ENCODE assay signal across 15 cellular contexts in genomic region chr3:156795890-156796451, GRCh38. TPM values are rescaled to one million over a fixed set of nuclear protein-coding genes. Genes with fewer than 3 reads are reported as not detected.
A peak's percentile ranks its signal among the peaks of the same experiment; 100 is the strongest.
DNase-seq lines count a peak whose midpoint lies in the region; ATAC-seq, FAIRE-seq and TF ChIP-seq lines count a peak whose summit lies in the region.
"Had no signal": no experiment of that assay in that cellular context is flagged by ENCODE, and none has a peak within 500 bp of the region (broad histone marks: within the 10 kb centered on the region; RNA-seq: fewer than 3 reads in every experiment).

No MANE protein-coding gene starts in this region.

- H3K27ac Mint-ChIP-seq in activated CD4-positive, alpha-beta memory T cell treated with anti-CD3 and anti-CD28 coated beads for 36 hours = no peak overlapping the region
- H3K27ac Mint-ChIP-seq: activated CD8-positive, alpha-beta memory T cell treated with anti-CD3 and anti-CD28 coated beads, Interleukin-2, amount 10 ng/mL, durations not matched to agents 7 days and 5 days had no signal

- no peak overlapping the region for H3K27ac ChIP-seq in BLaER1
- H3K27ac ChIP-seq in HEK293 (ENCODE audit: extremely low read depth, low read depth, low read length) = no peak overlapping the region
- peak overlapping the region; percentile 45 for H3K27ac ChIP-seq in RWPE2 (ENCODE audit: poor library complexity, severe bottlenecking)
- no peak overlapping the region for H3K27ac ChIP-seq in kidney (ENCODE audit: low read depth in 2 of 2, low read length in 2 of 2)
- H3K27ac ChIP-seq: BLaER1 treated with 17β-estradiol and CSF1 and Interleukin-3, amounts not matched to agents 10 nM and 100 nM had no signal

- peak overlapping the region; percentile 13 for H3K4me2 ChIP-seq in BLaER1

- intact Hi-C loops in kidney (cut with DNase I) = no loop called here
- intact Hi-C loops in activated CD4-positive, alpha-beta memory T cell treated with anti-CD3 and anti-CD28 coated beads for 36 hours (cut with micrococcal nuclease) = no loop called here

- H3K9ac ChIP-seq in BLaER1 (no peak overlapping the region), kidney (ENCODE audit: low read length in 2 of 2) (no peak overlapping the region)
- H3K9ac ChIP-seq: BLaER1 treated with 17β-estradiol and CSF1 and Interleukin-3, amounts not matched to agents 10 nM and 100 nM had no signal

- H3K27me3 ChIP-seq in BLaER1 = no peaks in the 10 kb centered on the region
- no peaks in the 10 kb centered on the region for H3K27me3 ChIP-seq in RWPE2 (ENCODE audit: insufficient read depth, poor library complexity, severe bottlenecking)
- H3K27me3 ChIP-seq: BLaER1 treated with 17β-estradiol and CSF1 and Interleukin-3, amounts not matched to agents 10 nM and 100 nM had no signal

- DNase-seq in RWPE2 (ENCODE audit: low spot score) = no peak
- peak; percentile 7 for DNase-seq in fibroblast of the aortic adventitia (ENCODE audit: low read depth)
- DNase-seq in hypothalamus (lab: John Stamatoyannopoulos, UW) = no peak
- DNase-seq in kidney = no peak
- DNase-seq in SKM-1 (lab: John Stamatoyannopoulos, UW; ENCODE audit: unreplicated experiment) = no peak
- DNase-seq in activated CD4-positive, alpha-beta memory T cell treated with anti-CD3 and anti-CD28 coated beads for 36 hours = no peak
- DNase-seq: activated CD8-positive, alpha-beta memory T cell treated with anti-CD3 and anti-CD28 coated beads, Interleukin-2, amount 10 ng/mL, durations not matched to agents 7 days and 5 days; effector memory CD4-positive, alpha-beta T cell; hippocampal formation; midbrain; NCI-H1436; stimulated activated naive CD4-positive, alpha-beta T cell treated with Interleukin-2 at 50 U/mL for 16 hours had no signal

- TF ChIP-seq CTCF in HEK293 (tag by site-specific recombination; IDR thresholded peaks at IDR 0.05) (no peak), RWPE2 (IDR thresholded peaks at IDR 0.05; ENCODE audit: poor library complexity, severe bottlenecking) (no peak), fibroblast of the aortic adventitia (IDR thresholded peaks at IDR 0.05; ENCODE audit: insufficient read depth, low read length) (no peak), kidney (IDR thresholded peaks at IDR 0.05; ENCODE audit: borderline replicate concordance, extremely low read depth, insufficient read depth) (no peak)

- H3K36me3 ChIP-seq in BLaER1 = no peaks in the 10 kb centered on the region
- no peaks in the 10 kb centered on the region for H3K36me3 ChIP-seq in HEK293 (ENCODE audit: control insufficient read depth in 2 of 2, insufficient read depth in 1 of 2, low read length in 2 of 2)
- no peaks in the 10 kb centered on the region for H3K36me3 ChIP-seq in RWPE2 (ENCODE audit: low read depth)
- H3K36me3 ChIP-seq in kidney (ENCODE audit: control insufficient read depth in 1 of 2, insufficient read depth in 2 of 2, low read length in 2 of 2) = no peaks in the 10 kb centered on the region
- H3K36me3 ChIP-seq: BLaER1 treated with 17β-estradiol and CSF1 and Interleukin-3, amounts not matched to agents 10 nM and 100 nM had no signal

- H3K4me3 ChIP-seq in BLaER1 (no peak overlapping the region), HEK293 (ENCODE audit: low read depth, low read length) (no peak overlapping the region), RWPE2 (ENCODE audit: severe bottlenecking) (no peak overlapping the region), fibroblast of the aortic adventitia (ENCODE audit: low read depth, low read length) (no peak overlapping the region), kidney (ENCODE audit: low read length in 2 of 2) (no peak overlapping the region)
- H3K4me3 ChIP-seq: BLaER1 treated with 17β-estradiol and CSF1 and Interleukin-3, amounts not matched to agents 10 nM and 100 nM had no signal

- no peaks in the 10 kb centered on the region for H4K20me1 ChIP-seq in BLaER1
- H4K20me1 ChIP-seq: BLaER1 treated with 17β-estradiol and CSF1 and Interleukin-3, amounts not matched to agents 10 nM and 100 nM had no signal

- H3K36me3 Mint-ChIP-seq in activated CD4-positive, alpha-beta memory T cell treated with anti-CD3 and anti-CD28 coated beads for 36 hours = peaks cover 16% of the 10 kb centered on the region

- H3K4me1 ChIP-seq in BLaER1 (peaks cover 10% of the 10 kb centered on the region; the same call in 1 of the 2 replicates), HEK293 (ENCODE audit: control insufficient read depth, insufficient read depth, low read length) (no peaks in the 10 kb centered on the region), RWPE2 (ENCODE audit: insufficient read depth, poor library complexity, severe bottlenecking) (peaks cover 12% of the 10 kb centered on the region), kidney (ENCODE audit: control insufficient read depth in 1 of 2, insufficient read depth in 1 of 2, low read depth in 1 of 2, low read length in 2 of 2) (no peaks in the 10 kb centered on the region)

- FAIRE-seq in kidney (lab: Jason Lieb, UNC) = no peak

- peaks cover 17% of the 10 kb centered on the region for H3K9me3 Mint-ChIP-seq in activated CD4-positive, alpha-beta memory T cell treated with anti-CD3 and anti-CD28 coated beads for 36 hours

- no peaks in the 10 kb centered on the region for H3K27me3 Mint-ChIP-seq in activated CD4-positive, alpha-beta memory T cell treated with anti-CD3 and anti-CD28 coated beads for 36 hours
- H3K27me3 Mint-ChIP-seq: activated CD8-positive, alpha-beta memory T cell treated with anti-CD3 and anti-CD28 coated beads, Interleukin-2, amount 10 ng/mL, durations not matched to agents 7 days and 5 days had no signal

- CTCF ChIA-PET in HEK293 (lab: Yijun Ruan, JAX) = interaction anchor here (0.8 to 0.9 kb wide), 2 partner anchors 8 to 30 kb away, joined by 3 to 4 read pairs; no protein-coding TSS in a partner anchor
- CTCF ChIA-PET in activated CD4-positive, alpha-beta memory T cell treated with anti-CD3 and anti-CD28 coated beads for 36 hours (lab: Charles Lee) = no interaction called here

- H3K4me3 Mint-ChIP-seq in activated CD4-positive, alpha-beta memory T cell treated with anti-CD3 and anti-CD28 coated beads for 36 hours = no peak overlapping the region
- H3K4me3 Mint-ChIP-seq: activated CD8-positive, alpha-beta memory T cell treated with anti-CD3 and anti-CD28 coated beads, Interleukin-2, amount 10 ng/mL, durations not matched to agents 7 days and 5 days had no signal

- H3K9me3 ChIP-seq in BLaER1 (no peaks in the 10 kb centered on the region), HEK293 (ENCODE audit: control insufficient read depth, insufficient read depth, low read depth, low read length) (no peaks in the 10 kb centered on the region), RWPE2 (ENCODE audit: severe bottlenecking) (peaks cover 5% of the 10 kb centered on the region), kidney (ENCODE audit: control insufficient read depth in 1 of 2, low read length in 2 of 2) (no peaks in the 10 kb centered on the region)

- POLR2A ChIA-PET in HEK293 (lab: Yijun Ruan, JAX) = no interaction called here
- POLR2A ChIA-PET in activated CD4-positive, alpha-beta memory T cell treated with anti-CD3 and anti-CD28 coated beads for 36 hours (lab: Charles Lee) = no interaction called here

- ATAC-seq in RWPE2 (ENCODE audit: low read depth) = peak; percentile 41; the same call in 2 of the 3 replicates
- ATAC-seq: activated CD8-positive, alpha-beta memory T cell treated with anti-CD3 and anti-CD28 coated beads, Interleukin-2, amount 10 ng/mL, durations not matched to agents 7 days and 5 days had no signal

- H3K4me1 Mint-ChIP-seq in activated CD4-positive, alpha-beta memory T cell treated with anti-CD3 and anti-CD28 coated beads for 36 hours (ENCODE audit: low read depth) = peaks cover 15% of the 10 kb centered on the region

TF ChIP-seq in HEK293, 187 proteins besides CTCF, POLR2A, EP300 and RAD21 (continues in another document):
- no peak for TF ChIP-seq ZNF433 (tag by site-specific recombination; IDR thresholded peaks at IDR 0.05; ENCODE audit: low read depth)
- TF ChIP-seq ZNF664 (tag by site-specific recombination; IDR thresholded peaks at IDR 0.05) = peak; percentile 74
- TF ChIP-seq ZNF518A (tag by site-specific recombination; conservative IDR thresholded peaks at IDR 0.05; ENCODE audit: low read depth) = no peak
- TF ChIP-seq ZNF473 (tag by site-specific recombination; IDR thresholded peaks at IDR 0.05) = no peak
- 0 out of 2 replicates have a peak, but pooled peaks have one; percentile 32 for TF ChIP-seq ZBTB20 (tag by site-specific recombination; IDR thresholded peaks at IDR 0.05)

RNA-seq across cellular contexts. Expression of gene LEKR1, which starts 30.2 kb away (rescaled TPM):
- total RNA-seq in fibroblast of the aortic adventitia (ENCODE audit: low replicate concordance) (0.81 and 2.8 TPM in 2 replicates), kidney (1.6 TPM)
- 1.8 TPM for polyA plus RNA-seq in kidney (ENCODE audit: insufficient read depth, low read depth, low replicate concordance)
- under 1 TPM; 0.56 to 0.59 TPM for total RNA-seq in activated CD4-positive, alpha-beta memory T cell treated with anti-CD3 and anti-CD28 coated beads for 36 hours
